Comparison of ENCODE assay signal across 8 cellular contexts in genomic region chr19:48190288-48191284, GRCh38.
DNase-seq lines count a peak whose midpoint lies in the region; ATAC-seq, FAIRE-seq and TF ChIP-seq lines count a peak whose summit lies in the region.

No MANE protein-coding gene starts in this region.

- no peak for ATAC-seq in GM19328 (IDR thresholded peaks at IDR 0.05; ENCODE audit: unreplicated experiment)
- ATAC-seq in HG03439 (IDR thresholded peaks at IDR 0.05; ENCODE audit: unreplicated experiment), result no peak

- in situ Hi-C loops in GM13977 (cut with MboI; ENCODE audit: low pct_unique_long_range_greater_than_20kb, low sequenced_read_pairs, unreplicated experiment), result no loop called here

- peak; percentile 28 for TF ChIP-seq CTCF in GM13977 (IDR thresholded peaks at IDR 0.05; ENCODE audit: extremely low read depth, insufficient read depth, missing control alignments)

- no peak for FAIRE-seq in RCC 7860 (lab: Jason Lieb, UNC)

- DNase-seq in GM13977 (ENCODE audit: low spot score), result peak; percentile 55
- peak; percentile 69 for DNase-seq in NCI-H526 treated with DMSO at 0.1 percent for 48 hours (lab: John Stamatoyannopoulos, UW)
- peak; percentile 63 for DNase-seq in activated effector memory CD4-positive, alpha-beta T cell treated with Interleukin-2 at 50 U/mL for 16 hours
- DNase-seq in hypothalamus (lab: John Stamatoyannopoulos, UW), result peak in 28 of 51 donors; percentile 3 to 79 (median 44)
- DNase-seq in stimulated activated CD8-positive, alpha-beta memory T cell treated with anti-CD3 and anti-CD28 coated beads, Interleukin-15, amount 100 ng/mL, for 48 hours (ENCODE audit: low read depth in 2 of 2), result peak; percentile 16 to 42
- DNase-seq in RCC 7860 (ENCODE audit: low spot score), result no peak
